ENCODE assay signal across 8 cellular contexts in genomic region chr19:43699506-43700367, GRCh38. TPM values are rescaled to one million over a fixed set of nuclear protein-coding genes. Genes with fewer than 3 reads are reported as not detected.
A peak's percentile ranks its signal among the peaks of the same experiment; 100 is the strongest.
DNase-seq lines count a peak whose midpoint lies in the region; ATAC-seq and TF ChIP-seq lines count a peak whose summit lies in the region.

No MANE protein-coding gene starts in this region.

- H3K27me3 ChIP-seq in BE2C = peaks cover 13% of the 10 kb centered on the region
- no peaks in the 10 kb centered on the region for H3K27me3 ChIP-seq in lung (ENCODE audit: control insufficient read depth, insufficient read depth)

- WGBS in lung, 2 donors = 15 to 16% methylated on average over 45 to 46 of the region's 46 CpGs

- peaks cover 25% of the 10 kb centered on the region for H3K4me1 Mint-ChIP-seq in type B pancreatic cell (ENCODE audit: unreplicated experiment)

- H3K4me3 ChIP-seq in BE2C (ENCODE audit: low read depth, low read length) (no peak overlapping the region), choroid plexus epithelial cell (ENCODE audit: low read depth, low read length) (peak overlapping the region; percentile 43), lung (no peak overlapping the region)

- H3K4me3 Mint-ChIP-seq in type B pancreatic cell = no peak overlapping the region

- no peak for TF ChIP-seq CTCF in BE2C (IDR thresholded peaks at IDR 0.05; ENCODE audit: low read depth, low read length)
- peak; percentile 18 for TF ChIP-seq CTCF in choroid plexus epithelial cell (conservative IDR thresholded peaks at IDR 0.05; ENCODE audit: low read depth, low read length)
- TF ChIP-seq CTCF in lung (IDR thresholded peaks at IDR 0.05; ENCODE audit: control extremely low read depth, extremely low read depth) = no peak
- no peak for TF ChIP-seq CTCF in type B pancreatic cell (conservative IDR thresholded peaks at IDR 0.05)

- H3K36me3 ChIP-seq in BE2C (no peaks in the 10 kb centered on the region), lung (ENCODE audit: control insufficient read depth in 2 of 2, insufficient read depth in 2 of 2, low read length in 2 of 2) (no peaks in the 10 kb centered on the region)

- no peaks in the 10 kb centered on the region for H3K36me3 Mint-ChIP-seq in type B pancreatic cell

- no peak overlapping the region for H3K27ac Mint-ChIP-seq in type B pancreatic cell

- no peak for ATAC-seq in lung (ENCODE audit: insufficient read depth, low FRiP score)
- no peak for ATAC-seq in GM19395 (IDR thresholded peaks at IDR 0.05; ENCODE audit: unreplicated experiment)

- peaks cover 41% of the 10 kb centered on the region for H3K27me3 Mint-ChIP-seq in type B pancreatic cell

- peak; percentile 28 for DNase-seq in BE2C
- DNase-seq in NCI-H146 (lab: John Stamatoyannopoulos, UW) = peak; percentile 56
- peak; percentile 34 for DNase-seq in choroid plexus epithelial cell (ENCODE audit: low read depth)
- DNase-seq in lung (ENCODE audit: low spot score) = no peak
- DNase-seq in type B pancreatic cell (ENCODE audit: extremely low spot score, unreplicated experiment) = peak; percentile 71
- no peak for DNase-seq in OCI-M2 (lab: John Stamatoyannopoulos, UW; ENCODE audit: unreplicated experiment)
- no peak for DNase-seq in GDM1 (lab: John Stamatoyannopoulos, UW)

- H3K9me3 Mint-ChIP-seq in type B pancreatic cell = no peaks in the 10 kb centered on the region

- H3K9me3 ChIP-seq in BE2C = no peaks in the 10 kb centered on the region
- peaks cover 0 to 17% of the 10 kb centered on the region in 2 donors for H3K9me3 ChIP-seq in lung (ENCODE audit: control insufficient read depth in 2 of 2, insufficient read depth in 1 of 2, low read length in 1 of 2)

- H3K27ac ChIP-seq in lung (ENCODE audit: low read depth in 1 of 2, low read length in 1 of 2) = peak overlapping the region; percentile 67 to 90

- no peaks in the 10 kb centered on the region for H3K4me1 ChIP-seq in BE2C
- H3K4me1 ChIP-seq in lung (ENCODE audit: control insufficient read depth in 2 of 2, insufficient read depth in 2 of 2, low read length in 2 of 2) = peaks cover 0 to 10% of the 10 kb centered on the region in 2 donors

RNA-seq across cellular contexts. Expression of gene IRGC, which starts 16.1 kb away (rescaled TPM):
- polyA plus RNA-seq in BE2C (2012; ENCODE audit: insufficient read depth, insufficient read length, low read depth) = not detected
- total RNA-seq in lung (not detected), type B pancreatic cell (ENCODE audit: low replicate concordance) (not detected in 2 replicates)
- polyA plus RNA-seq in lung = not detected

RNA-seq across cellular contexts. Expression of gene PLAUR, which starts 29.8 kb away (rescaled TPM):
- polyA plus RNA-seq in BE2C (2012; ENCODE audit: insufficient read depth, insufficient read length, low read depth) = 0.66 TPM
- 100 to 1,000 TPM in 1 of 2 donors, 10 to 100 TPM in 1; 65.6 to 107 TPM for total RNA-seq in lung
- 100 to 1,000 TPM in 1 of 2 donors, 10 to 100 TPM in 1; 36.3 to 298 TPM for polyA plus RNA-seq in lung
- total RNA-seq in type B pancreatic cell (ENCODE audit: low replicate concordance) = 18.7 and 32.1 TPM in 2 replicates

RNA-seq across cellular contexts. Expression of gene SMG9, which starts 55.0 kb away (rescaled TPM):
- polyA plus RNA-seq in BE2C (2012; ENCODE audit: insufficient read depth, insufficient read length, low read depth) = 22.4 TPM
- total RNA-seq in lung = 10 to 100 TPM; 23.5 to 55.9 TPM
- polyA plus RNA-seq in lung = 10 to 100 TPM; 29.0 to 30.2 TPM
- 44.5 and 64.9 TPM in 2 replicates for total RNA-seq in type B pancreatic cell (ENCODE audit: low replicate concordance)

Comparison
In these comparisons a context has a peak if more than half of its experiments do, and no peak if none do; other contexts are left out.
1. DNase-seq: peak in BE2C (single experiment), NCI-H146 (single experiment), choroid plexus epithelial cell (single experiment) and type B pancreatic cell (single experiment); none in lung (single experiment), OCI-M2 (single experiment) and GDM1 (single experiment).